In the genomic region with DNA sequence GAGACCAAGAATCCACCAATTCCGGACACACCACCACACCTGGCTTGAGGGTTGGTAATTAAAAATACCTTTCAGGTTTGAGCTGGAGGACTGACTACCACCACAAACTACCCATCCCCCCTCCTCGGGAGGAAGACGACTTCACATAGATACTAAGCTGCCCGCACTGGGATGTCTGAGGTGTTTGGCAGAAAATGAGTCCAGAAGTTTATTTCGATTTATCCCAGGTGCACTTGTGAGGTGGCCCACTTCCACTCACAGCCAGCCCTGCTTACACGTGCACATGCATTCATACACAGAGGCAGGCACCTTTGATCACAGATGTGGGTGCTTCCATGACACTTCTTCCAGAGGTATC, we compare ENCODE assay signal across 14 cellular contexts.
A peak's percentile ranks its signal among the peaks of the same experiment; 100 is the strongest.
DNase-seq lines count a peak whose midpoint lies in the region; ATAC-seq and TF ChIP-seq lines count a peak whose summit lies in the region.
"Had no signal": no experiment of that assay in that cellular context is flagged by ENCODE, and none has a peak within 500 bp of the region (broad histone marks: within the 10 kb centered on the region; RNA-seq: fewer than 3 reads in every experiment).

No MANE protein-coding gene starts in this region.

- H3K27ac Mint-ChIP-seq in CD8-positive, alpha-beta T cell: peak overlapping the region; percentile 69
- no peak overlapping the region for H3K27ac Mint-ChIP-seq in activated naive CD8-positive, alpha-beta T cell treated with anti-CD3 and anti-CD28 coated beads for 36 hours
- no peak overlapping the region for H3K27ac Mint-ChIP-seq in mesothelial cell of epicardium

- no peaks in the 10 kb centered on the region for H3K36me3 ChIP-seq in CD8-positive, alpha-beta T cell (ENCODE audit: insufficient read depth, low read length)
- no peaks in the 10 kb centered on the region for H3K36me3 ChIP-seq in uterus

- ATAC-seq in CD8-positive, alpha-beta T cell: no peak
- ATAC-seq in GM19452 (IDR thresholded peaks at IDR 0.05; ENCODE audit: unreplicated experiment) (peak; percentile 26), HG03442 (IDR thresholded peaks at IDR 0.05; ENCODE audit: unreplicated experiment) (peak; percentile 29), SK-N-SH treated with all-trans-retinoic acid at 6 μM for 48 hours (no peak)

- peaks cover 8% of the 10 kb centered on the region for H3K4me1 ChIP-seq in CD8-positive, alpha-beta T cell (ENCODE audit: insufficient read depth, low read length)
- H3K4me1 ChIP-seq in uterus: no peaks in the 10 kb centered on the region

- no peaks in the 10 kb centered on the region for H3K9me3 ChIP-seq in CD8-positive, alpha-beta T cell (ENCODE audit: low read length)
- H3K9me3 ChIP-seq in uterus: no peaks in the 10 kb centered on the region

- H3K27me3 ChIP-seq in CD8-positive, alpha-beta T cell (ENCODE audit: insufficient read depth, low read length): no peaks in the 10 kb centered on the region
- H3K27me3 ChIP-seq in uterus: no peaks in the 10 kb centered on the region

- no peak for TF ChIP-seq CTCF in CD8-positive, alpha-beta T cell (IDR thresholded peaks at IDR 0.05)
- TF ChIP-seq CTCF in uterus (IDR thresholded peaks at IDR 0.05) (no peak), mesothelial cell of epicardium (IDR thresholded peaks at IDR 0.05; ENCODE audit: unreplicated experiment) (no peak)

- peaks cover 20% of the 10 kb centered on the region for H3K4me1 Mint-ChIP-seq in CD8-positive, alpha-beta T cell (ENCODE audit: low read depth)
- peaks cover 15% of the 10 kb centered on the region for H3K4me1 Mint-ChIP-seq in activated naive CD8-positive, alpha-beta T cell treated with anti-CD3 and anti-CD28 coated beads for 36 hours
- no peaks in the 10 kb centered on the region for H3K4me1 Mint-ChIP-seq in mesothelial cell of epicardium

- H3K9me3 Mint-ChIP-seq in CD8-positive, alpha-beta T cell: no peaks in the 10 kb centered on the region
- no peaks in the 10 kb centered on the region for H3K9me3 Mint-ChIP-seq in activated naive CD8-positive, alpha-beta T cell treated with anti-CD3 and anti-CD28 coated beads for 36 hours
- peaks cover 1% of the 10 kb centered on the region for H3K9me3 Mint-ChIP-seq in mesothelial cell of epicardium

- CTCF ChIA-PET in CD8-positive, alpha-beta T cell (lab: Charles Lee): interaction anchor here (0.7 kb wide), 1 partner anchor 55 kb away, joined by 4 read pairs; no protein-coding TSS in a partner anchor

- POLR2A ChIA-PET in CD8-positive, alpha-beta T cell (lab: Charles Lee): interaction anchor here (0.7 kb wide), 1 partner anchor 10 kb away, joined by 3 read pairs; no protein-coding TSS in a partner anchor

- no peak overlapping the region for H3K27ac ChIP-seq in CD8-positive, alpha-beta T cell (ENCODE audit: low read depth, low read length)
- no peak overlapping the region for H3K27ac ChIP-seq in uterus
- H3K27ac ChIP-seq: C4-2B, PC-9 had no signal

- no peaks in the 10 kb centered on the region for H3K36me3 Mint-ChIP-seq in CD8-positive, alpha-beta T cell
- H3K36me3 Mint-ChIP-seq in activated naive CD8-positive, alpha-beta T cell treated with anti-CD3 and anti-CD28 coated beads for 36 hours: no peaks in the 10 kb centered on the region
- no peaks in the 10 kb centered on the region for H3K36me3 Mint-ChIP-seq in mesothelial cell of epicardium

- peak overlapping the region; percentile 21 for H3K4me3 ChIP-seq in CD8-positive, alpha-beta T cell (ENCODE audit: low read depth, low read length)
- H3K4me3 ChIP-seq in uterus: no peak overlapping the region
- H3K4me3 ChIP-seq: PC-9 had no signal

- no peak for TF ChIP-seq POLR2A in uterus (IDR thresholded peaks at IDR 0.05)

- H3K27me3 Mint-ChIP-seq in CD8-positive, alpha-beta T cell (ENCODE audit: low read depth): peaks cover 17% of the 10 kb centered on the region
- peaks cover 29% of the 10 kb centered on the region for H3K27me3 Mint-ChIP-seq in activated naive CD8-positive, alpha-beta T cell treated with anti-CD3 and anti-CD28 coated beads for 36 hours
- peaks cover 2% of the 10 kb centered on the region for H3K27me3 Mint-ChIP-seq in mesothelial cell of epicardium (ENCODE audit: low read depth)

- peak overlapping the region; percentile 83 for H3K4me3 Mint-ChIP-seq in CD8-positive, alpha-beta T cell
- peak overlapping the region; percentile 63 for H3K4me3 Mint-ChIP-seq in activated naive CD8-positive, alpha-beta T cell treated with anti-CD3 and anti-CD28 coated beads for 36 hours
- H3K4me3 Mint-ChIP-seq in mesothelial cell of epicardium: no peak overlapping the region

- DNase-seq in CD8-positive, alpha-beta T cell: peak in 1 of 7 experiments; percentile 2
- DNase-seq in activated naive CD8-positive, alpha-beta T cell treated with anti-CD3 and anti-CD28 coated beads for 36 hours: no peak
- no peak for DNase-seq in activated CD4-positive, CD25-positive, alpha-beta regulatory T cell (lab: John Stamatoyannopoulos, UW)
- no peak for DNase-seq in uterus
- DNase-seq in mesothelial cell of epicardium (ENCODE audit: low spot score in 2 of 2, unreplicated experiment in 2 of 2): no peak
- DNase-seq: HCEC 1CT; NCI-H226; PC-9; retina; stimulated activated CD4-positive, alpha-beta T cell treated with anti-CD3 and anti-CD28 coated beads, Interleukin-2, amount 100 ng/mL, for 48 hours had no signal

- intact Hi-C loops in CD8-positive, alpha-beta T cell (cut with DNase I, micrococcal nuclease): no loop called here
- intact Hi-C loops in uterus (cut with DNase I; ENCODE audit: low total_unique reads): no loop called here

TF ChIP-seq in SK-N-SH treated with all-trans-retinoic acid at 6 μM for 48 hours, 23 proteins besides CTCF, POLR2A, EP300 and RAD21:
- TF ChIP-seq TSHZ2 (CRISPR knock-in tag; IDR thresholded peaks at IDR 0.05) (no peak), ZNF8 (CRISPR knock-in tag; IDR thresholded peaks at IDR 0.05) (no peak), ZNF565 (CRISPR knock-in tag; conservative IDR thresholded peaks at IDR 0.05; ENCODE audit: low read depth) (no peak), ZC3H10 (CRISPR knock-in tag; IDR thresholded peaks at IDR 0.05) (no peak), BACH2 (CRISPR knock-in tag; IDR thresholded peaks at IDR 0.05; ENCODE audit: borderline replicate concordance) (no peak), ARNTL (CRISPR knock-in tag; IDR thresholded peaks at IDR 0.05; ENCODE audit: borderline replicate concordance, low read depth) (no peak), ESRRG (CRISPR knock-in tag; IDR thresholded peaks at IDR 0.05) (no peak)

Comparison
In these comparisons a context has a peak if more than half of its experiments do, and no peak if none do; other contexts are left out.
1. ATAC-seq: peak in GM19452 (single experiment) and HG03442 (single experiment); none in CD8-positive, alpha-beta T cell (single experiment) and SK-N-SH treated with all-trans-retinoic acid at 6 μM for 48 hours (single experiment).